Comparison of ENCODE assay signal across 17 cellular contexts in genomic region chr20:36368400-36368799, GRCh38.
DNase-seq lines count a peak whose midpoint lies in the region; TF ChIP-seq lines count a peak whose summit lies in the region.
"Had no signal": no experiment of that assay in that cellular context is flagged by ENCODE, and none has a peak within 500 bp of the region (broad histone marks: within the 10 kb centered on the region; RNA-seq: fewer than 3 reads in every experiment).

No MANE protein-coding gene starts in this region.

- H3K27ac Mint-ChIP-seq in endodermal cell: peak overlapping the region; percentile 92
- H3K27ac Mint-ChIP-seq: B cell had no signal

- DNase-seq in NCI-H1092 treated with DMSO at 0.1 percent for 48 hours (lab: John Stamatoyannopoulos, UW): peak; percentile 3
- no peak for DNase-seq in NCI-H1092 (lab: John Stamatoyannopoulos, UW)
- peak; percentile 62 for DNase-seq in H7
- DNase-seq in NCI-H526 treated with DMSO at 0.1 percent for 48 hours (lab: John Stamatoyannopoulos, UW): peak; percentile 83
- peak; percentile 71 for DNase-seq in endodermal cell
- no peak for DNase-seq in SIG-M5 treated with dmso at 0.1 percent for 504 hours (lab: John Stamatoyannopoulos, UW; ENCODE audit: unreplicated experiment)
- DNase-seq in amniotic stem cell (lab: John Stamatoyannopoulos, UW): no peak
- no peak for DNase-seq in NCI-H2107 treated with DMSO at 0.1 percent for 48 hours (lab: John Stamatoyannopoulos, UW; ENCODE audit: unreplicated experiment)
- DNase-seq: EL, NCI-H2081, NCI-H510A, OCI-M1, SHP77, SK-N-SH had no signal

- WGBS in endodermal cell (ENCODE audit: insufficient coverage in 1 of 2, insufficient read length in 1 of 2), 2 experiments: 24 to 42% methylated on average over 2 to 6 of the region's 6 CpGs

- no peak overlapping the region for H3K4me3 Mint-ChIP-seq in endodermal cell
- H3K4me3 Mint-ChIP-seq: B cell, IgD-negative memory B cell had no signal

- H3K36me3 Mint-ChIP-seq in endodermal cell (ENCODE audit: low read depth): no peaks in the 10 kb centered on the region
- H3K36me3 Mint-ChIP-seq: IgD-negative memory B cell had no signal

- H3K4me1 ChIP-seq in endodermal cell (ENCODE audit: control insufficient read depth, insufficient read depth, low read length): peaks cover 12% of the 10 kb centered on the region

- TF ChIP-seq CTCF in endodermal cell (conservative IDR thresholded peaks at IDR 0.05): no peak

- H3K27me3 ChIP-seq in H7 (ENCODE audit: control insufficient read depth, insufficient read depth, low read length) (no peaks in the 10 kb centered on the region), endodermal cell (ENCODE audit: control insufficient read depth, insufficient read depth, low read length, poor library complexity, severe bottlenecking) (no peaks in the 10 kb centered on the region)

- H3K9me3 ChIP-seq in endodermal cell (ENCODE audit: control insufficient read depth, low read length): no peaks in the 10 kb centered on the region
- H3K9me3 ChIP-seq: SK-N-SH had no signal

- no peak overlapping the region for H3K4me3 ChIP-seq in H7 (ENCODE audit: insufficient read depth, low read depth, low read length)
- no peak overlapping the region for H3K4me3 ChIP-seq in endodermal cell (ENCODE audit: low read length)

- peaks cover 14% of the 10 kb centered on the region for H3K4me1 Mint-ChIP-seq in endodermal cell
- H3K4me1 Mint-ChIP-seq: B cell had no signal

- H3K9me3 Mint-ChIP-seq in endodermal cell: no peaks in the 10 kb centered on the region
- H3K9me3 Mint-ChIP-seq: IgD-negative memory B cell had no signal

- H3K27ac ChIP-seq in endodermal cell (ENCODE audit: low read depth, low read length): no peak overlapping the region
- H3K27ac ChIP-seq: HL-60 had no signal

- H3K36me3 ChIP-seq in H7 (replicated peaks; ENCODE audit: control insufficient read depth, insufficient read depth, low read length) (no peaks in the 10 kb centered on the region), endodermal cell (ENCODE audit: control insufficient read depth, insufficient read depth, low read length) (no peaks in the 10 kb centered on the region)

- H3K27me3 Mint-ChIP-seq in endodermal cell (ENCODE audit: insufficient read depth): no peaks in the 10 kb centered on the region

- no peak overlapping the region for H3K9ac ChIP-seq in endodermal cell (ENCODE audit: extremely low read depth, low read length, poor library complexity, severe bottlenecking)
- H3K9ac ChIP-seq: SK-N-SH had no signal

Comparison
In these comparisons a context has a peak if more than half of its experiments do, and no peak if none do; other contexts are left out.
1. DNase-seq: peak in NCI-H1092 treated with DMSO at 0.1 percent for 48 hours (single experiment), H7 (single experiment), NCI-H526 treated with DMSO at 0.1 percent for 48 hours (single experiment) and endodermal cell (single experiment); none in NCI-H1092 (single experiment), SIG-M5 treated with dmso at 0.1 percent for 504 hours (single experiment), amniotic stem cell (single experiment) and NCI-H2107 treated with DMSO at 0.1 percent for 48 hours (single experiment).